In genomic region chr1:16965486-16966067, GRCh38 we compare ENCODE assay signal across 26 cellular contexts. TPM values are rescaled to one million over a fixed set of nuclear protein-coding genes. Genes with fewer than 3 reads are reported as not detected.
"Had no signal": no experiment of that assay in that cellular context is flagged by ENCODE, and none has a peak within 500 bp of the region (broad histone marks: within the 10 kb centered on the region; RNA-seq: fewer than 3 reads in every experiment).

No MANE protein-coding gene starts in this region.

- DNase-seq: activated CD4-positive, alpha-beta T cell treated with anti-CD3 and anti-CD28 coated beads for 4 hours; activated CD4-positive, alpha-beta T cell treated with anti-CD3 and anti-CD28 coated beads, Interleukin-2, amount 50 U/mL, for 4 hours; activated CD8-positive, alpha-beta memory T cell treated with anti-CD3 and anti-CD28 coated beads, Interleukin-2, amount 50 U/mL, for 4 hours; activated effector memory CD4-positive, alpha-beta T cell treated with anti-CD3 and anti-CD28 coated beads, Interleukin-2, amount 50 U/mL, for 16 hours; activated T-cell treated with anti-CD3 and anti-CD28 coated beads, Interleukin-2, amount 50 U/mL, for 1 hour; anterior cingulate cortex; body of pancreas; cortex of kidney; foreskin keratinocyte; heart right ventricle; midbrain; naive thymus-derived CD4-positive, alpha-beta T cell; right cardiac atrium; spleen; T-helper 9 cell had no signal

- H3K27ac ChIP-seq: body of pancreas, cardiac muscle cell, esophagus muscularis mucosa, foreskin keratinocyte, heart right ventricle, spleen, upper lobe of left lung, vagina, VCaP had no signal

- ATAC-seq: body of pancreas; foreskin keratinocyte; naive thymus-derived CD4-positive, alpha-beta T cell; right cardiac atrium had no signal

- H3K27ac Mint-ChIP-seq: activated naive CD4-positive, alpha-beta T cell treated with anti-CD3 and anti-CD28 coated beads, Interleukin-2, amount 50 U/mL, for 24 hours; activated T-helper 1 cell treated with anti-CD3 and anti-CD28 coated beads, Interleukin-12 subunit alpha, Interleukin-12 subunit beta, Interleukin-2, Interleukin-4 antibody, amounts not matched to agents 30 ng/mL and 10 ng/mL and 1 ng/mL, durations not matched to agents 14 hours and 24 hours and 36 hours; naive thymus-derived CD4-positive, alpha-beta T cell; T-helper 1 cell treated with Interleukin-12 subunit alpha and Interleukin-12 subunit beta and Interleukin-4 antibody, amounts not matched to agents 30 μg/mL and 1 μg/mL, for 36 hours had no signal

- H3K4me3 ChIP-seq: body of pancreas, cardiac muscle cell, esophagus muscularis mucosa, heart right ventricle, spleen, upper lobe of left lung, vagina had no signal

- H3K36me3 ChIP-seq: cardiac muscle cell had no signal

- FAIRE-seq: TTC549 had no signal

- H3K4me1 ChIP-seq: foreskin keratinocyte had no signal

- H3K27me3 ChIP-seq: body of pancreas, cardiac muscle cell, esophagus muscularis mucosa, foreskin keratinocyte, heart right ventricle, spleen, upper lobe of left lung, vagina had no signal

- H3K9me3 Mint-ChIP-seq: activated naive CD4-positive, alpha-beta T cell treated with anti-CD3 and anti-CD28 coated beads, Interleukin-2, amount 50 U/mL, for 24 hours; activated T-helper 1 cell treated with anti-CD3 and anti-CD28 coated beads, Interleukin-12 subunit alpha, Interleukin-12 subunit beta, Interleukin-2, Interleukin-4 antibody, amounts not matched to agents 30 ng/mL and 10 ng/mL and 1 ng/mL, durations not matched to agents 14 hours and 24 hours and 36 hours; stimulated activated naive CD8-positive, alpha-beta T cell treated with anti-CD3 and anti-CD28 coated beads, Interleukin-15, Interleukin-2, amounts not matched to agents 100 ng/mL and 50 ng/mL, for 24 hours; T-helper 1 cell treated with Interleukin-12 subunit alpha and Interleukin-12 subunit beta and Interleukin-4 antibody, amounts not matched to agents 30 μg/mL and 1 μg/mL, for 36 hours had no signal

- H3K4me3 Mint-ChIP-seq: activated naive CD4-positive, alpha-beta T cell treated with anti-CD3 and anti-CD28 coated beads, Interleukin-2, amount 50 U/mL, for 24 hours; activated T-helper 1 cell treated with anti-CD3 and anti-CD28 coated beads, Interleukin-12 subunit alpha, Interleukin-12 subunit beta, Interleukin-2, Interleukin-4 antibody, amounts not matched to agents 30 ng/mL and 10 ng/mL and 1 ng/mL, durations not matched to agents 14 hours and 24 hours and 36 hours; naive thymus-derived CD4-positive, alpha-beta T cell; stimulated activated naive CD8-positive, alpha-beta T cell treated with anti-CD3 and anti-CD28 coated beads, Interleukin-15, Interleukin-2, amounts not matched to agents 100 ng/mL and 50 ng/mL, for 24 hours; T-helper 1 cell treated with Interleukin-12 subunit alpha and Interleukin-12 subunit beta and Interleukin-4 antibody, amounts not matched to agents 30 μg/mL and 1 μg/mL, for 36 hours had no signal

- H3K27me3 Mint-ChIP-seq: activated naive CD4-positive, alpha-beta T cell treated with anti-CD3 and anti-CD28 coated beads, Interleukin-2, amount 50 U/mL, for 24 hours; naive thymus-derived CD4-positive, alpha-beta T cell; stimulated activated naive CD8-positive, alpha-beta T cell treated with anti-CD3 and anti-CD28 coated beads, Interleukin-15, Interleukin-2, amounts not matched to agents 100 ng/mL and 50 ng/mL, for 24 hours had no signal

- H3K9me3 ChIP-seq: body of pancreas, esophagus muscularis mucosa, heart right ventricle, spleen, upper lobe of left lung, vagina had no signal

RNA-seq across cellular contexts. Expression of gene MFAP2, which starts 14.8 kb away (rescaled TPM):
- total RNA-seq: activated CD8-positive, alpha-beta memory T cell treated with anti-CD3 and anti-CD28 coated beads for 36 hours; activated T-helper 1 cell treated with anti-CD3 and anti-CD28 coated beads, Interleukin-12 subunit alpha, Interleukin-12 subunit beta, Interleukin-2, Interleukin-4 antibody, amounts not matched to agents 30 ng/mL and 10 ng/mL and 1 ng/mL, durations not matched to agents 14 hours and 24 hours and 36 hours; naive thymus-derived CD4-positive, alpha-beta T cell had no signal
